ENCODE assay signal across 28 cellular contexts in the genomic region with DNA sequence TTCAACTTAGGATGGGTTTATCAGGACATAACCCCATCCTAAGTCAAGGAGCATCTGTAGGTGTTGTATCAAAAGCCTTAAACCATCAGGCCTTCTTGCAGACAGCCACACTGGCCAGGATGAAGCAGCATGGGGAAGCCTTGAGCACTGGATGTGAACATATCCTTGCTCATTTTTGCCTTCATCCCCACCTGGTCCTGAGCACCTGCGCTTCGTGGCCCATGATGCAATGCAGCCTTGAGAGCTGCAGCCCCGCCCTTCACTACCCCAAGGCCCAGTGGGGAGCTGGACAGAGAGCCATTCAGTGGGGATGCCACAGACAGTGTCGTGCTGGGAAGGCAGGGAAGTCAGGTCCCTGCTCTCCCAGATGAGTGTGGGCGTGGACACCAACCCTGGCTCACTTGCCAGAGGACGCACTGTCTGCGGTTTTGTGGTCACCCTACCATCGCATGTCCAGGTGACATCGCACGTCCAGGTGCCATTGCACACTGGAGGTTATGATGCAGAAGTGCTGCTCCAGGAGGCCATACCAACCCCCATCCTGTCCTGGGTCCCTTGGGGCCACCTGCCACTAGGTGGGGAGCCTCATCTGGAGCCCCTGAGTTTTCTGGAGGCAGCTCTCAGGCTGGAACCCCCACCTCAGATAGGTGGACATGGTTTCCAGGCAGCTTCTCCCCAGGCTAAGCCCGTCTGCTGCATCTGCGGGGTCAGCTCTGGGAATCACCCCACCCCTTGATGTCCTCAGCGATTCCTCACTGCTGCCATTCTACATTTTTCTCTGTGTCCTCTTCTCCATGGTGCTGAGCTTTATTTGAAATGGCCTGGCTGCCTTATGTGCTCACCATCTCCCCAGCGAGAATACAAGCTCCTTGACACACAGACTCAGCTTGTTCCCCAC. TPM values are rescaled to one million over a fixed set of nuclear protein-coding genes. Genes with fewer than 3 reads are reported as not detected.
"Had no signal": no experiment of that assay in that cellular context is flagged by ENCODE, and none has a peak within 500 bp of the region (broad histone marks: within the 10 kb centered on the region; RNA-seq: fewer than 3 reads in every experiment).

No MANE protein-coding gene starts in this region.

- H3K4me1 ChIP-seq: Peyer's patch had no signal

- H3K4me3 ChIP-seq: cardiac muscle cell, Peyer's patch had no signal

- FAIRE-seq: astrocyte, TTC549 had no signal

- DNase-seq: activated CD4-positive, alpha-beta memory T cell treated with anti-CD3 and anti-CD28 coated beads, Interleukin-2, amount 10 ng/mL, durations not matched to agents 7 days and 5 days; activated CD4-positive, alpha-beta T cell treated with anti-CD3 and anti-CD28 coated beads for 36 hours; activated CD4-positive, alpha-beta T cell treated with anti-CD3 and anti-CD28 coated beads, Interleukin-2, amount 50 U/mL, for 1 hour; activated gamma-delta T cell; activated naive CD4-positive, alpha-beta T cell treated with anti-CD3 and anti-CD28 coated beads for 36 hours; activated T-cell treated with anti-CD3 and anti-CD28 coated beads for 4 hours; activated T-cell treated with anti-CD3 and anti-CD28 coated beads, Interleukin-2, amount 50 U/mL, for 48 hours; amygdala; KG1; NCI-H1092; NCI-H1694; NCI-H2029; NCI-H2107; NCI-H345; NCI-H510A; Peyer's patch; SHP77 treated with DMSO at 0.1 percent for 48 hours; T-cell; T-helper 2 cell; T1000 had no signal

- H3K27ac ChIP-seq: cardiac muscle cell, Peyer's patch had no signal

- H3K9me3 ChIP-seq: Peyer's patch had no signal

- H3K36me3 ChIP-seq: cardiac muscle cell, Peyer's patch had no signal

- H3K27me3 ChIP-seq: cardiac muscle cell, Peyer's patch had no signal

RNA-seq across cellular contexts. Expression of gene RSPH14, which starts 57.1 kb away (rescaled TPM):
- total RNA-seq: activated CD4-positive, alpha-beta memory T cell treated with anti-CD3 and anti-CD28 coated beads, Interleukin-2, amount 10 ng/mL, durations not matched to agents 7 days and 5 days; activated CD8-positive, alpha-beta memory T cell treated with anti-CD3 and anti-CD28 coated beads for 36 hours; activated T-helper 17 cell treated with anti-CD3 and anti-CD28 coated beads, Interleukin-2, amount 50 U/mL, for 72 hours; astrocyte; LHCN-M2; M059J; Peyer's patch; SK-MEL-5 had no signal
